ENCODE assay signal across 11 cellular contexts in genomic region chr1:205449254-205449749, GRCh38. TPM values are rescaled to one million over a fixed set of nuclear protein-coding genes. Genes with fewer than 3 reads are reported as not detected.
DNase-seq lines count a peak whose midpoint lies in the region; ATAC-seq and TF ChIP-seq lines count a peak whose summit lies in the region.
"Had no signal": no experiment of that assay in that cellular context is flagged by ENCODE, and none has a peak within 500 bp of the region (broad histone marks: within the 10 kb centered on the region; RNA-seq: fewer than 3 reads in every experiment).

No MANE protein-coding gene starts in this region.

- H2AK9ac ChIP-seq in IMR-90 (replicated peaks; ENCODE audit: low read depth, low read length, poor library complexity) = peak overlapping the region; percentile 63

- dilution Hi-C loops in IMR-90 (cut with HindIII; ENCODE audit: low sequenced_read_pairs, unreplicated experiment) = no loop called here

- peak overlapping the region in 2 of 8 donors; percentile 70 to 87 for H3K27ac Mint-ChIP-seq in CD8-positive, alpha-beta memory T cell
- H3K27ac Mint-ChIP-seq: activated T-helper 2 cell treated with anti-CD3 and anti-CD28 coated beads, Interferon-gamma antibody, Interleukin-2, Interleukin-4, amounts not matched to agents 10 μg/mL and 5 μg/mL and 100 μg/mL, durations not matched to agents 14 hours and 24 hours and 36 hours; T-helper 17 cell had no signal

- H3K4me3 Mint-ChIP-seq in CD8-positive, alpha-beta memory T cell = peak overlapping the region in 1 of 7 donors; percentile 48
- H3K4me3 Mint-ChIP-seq: T-helper 17 cell had no signal

- in situ Hi-C loops in IMR-90 (cut with MboI; ENCODE audit: low sequenced_read_pairs) = no loop called here

- intact Hi-C loops in IMR-90 (cut with micrococcal nuclease) (no loop called here), vagina (cut with DNase I) (no loop called here)

- 100% methylated on average over 2 of the region's 4 CpGs; no CpG with 5 or more reads in 1 of the 2 experiments for WGBS in IMR-90 (ENCODE audit: extremely low coverage in 2 of 2, insufficient read length in 1 of 2), 2 experiments
- WGBS in ectodermal cell, 2 experiments = 32 to 33% methylated on average over 4 of the region's 4 CpGs
- WGBS in mesendoderm (ENCODE audit: extremely low coverage, insufficient coverage, low lambda C conversion rate) = no CpG with 5 or more reads among the region's 4 CpGs

- H3K9me1 ChIP-seq in IMR-90 (ENCODE audit: insufficient read depth, low read length) = no peaks in the 10 kb centered on the region; the same call in 1 of the 2 replicates

- H2BK20ac ChIP-seq in IMR-90 (ENCODE audit: low read depth, low read length) = no peak overlapping the region

- H4K8ac ChIP-seq in IMR-90 (ENCODE audit: low read depth in 2 of 2, low read length in 2 of 2) (no peak overlapping the region), mesendoderm (ENCODE audit: low read depth, low read length) (peak overlapping the region; percentile 29)

- H3K79me1 ChIP-seq in IMR-90 (ENCODE audit: low read depth in 1 of 2, low read length in 2 of 2) (no peaks in the 10 kb centered on the region), mesendoderm (ENCODE audit: low read length) (peaks cover 16% of the 10 kb centered on the region)

- POLR2A ChIA-PET in CD8-positive, alpha-beta memory T cell (lab: Charles Lee) = interaction anchor here (0.9 kb wide), 1 partner anchor 18 kb away, joined by 4 read pairs; no protein-coding TSS in a partner anchor
- POLR2A ChIA-PET in IMR-90 (lab: Charles Lee; ENCODE audit: unreplicated experiment) = no interaction called here

- DNase-seq in CD8-positive, alpha-beta memory T cell = no peak
- no peak for DNase-seq in IMR-90
- peak; percentile 48 for DNase-seq in mesendoderm
- no peak for DNase-seq in activated effector memory CD4-positive, alpha-beta T cell treated with Interleukin-2 at 50 U/mL for 16 hours
- no peak for DNase-seq in vagina (ENCODE audit: extremely low spot score in 2 of 2)
- DNase-seq in COR-L47 (lab: John Stamatoyannopoulos, UW) = no peak
- DNase-seq: left ventricle myocardium inferior, T-helper 17 cell had no signal

- H3K4me1 Mint-ChIP-seq in CD8-positive, alpha-beta memory T cell = peaks cover 5 to 7% (median 6%) of the 10 kb centered on the region in 3 donors

- no peaks in the 10 kb centered on the region for H3K36me3 Mint-ChIP-seq in CD8-positive, alpha-beta memory T cell

- TF ChIP-seq RAD21 in IMR-90 (IDR thresholded peaks at IDR 0.05; ENCODE audit: low read length) = no peak

- peak overlapping the region; percentile 84 for H2AFZ ChIP-seq in IMR-90 (replicated peaks; ENCODE audit: low read length, poor library complexity)

- H3K27me3 ChIP-seq in CD8-positive, alpha-beta memory T cell (ENCODE audit: insufficient read depth, low read length, poor library complexity, severe bottlenecking) = peaks cover 19% of the 10 kb centered on the region
- H3K27me3 ChIP-seq in IMR-90 (ENCODE audit: control insufficient read depth, insufficient read depth, low read length) (peaks cover 57% of the 10 kb centered on the region), ectodermal cell (ENCODE audit: control insufficient read depth, insufficient read depth, low read length, poor library complexity, severe bottlenecking) (no peaks in the 10 kb centered on the region), mesendoderm (ENCODE audit: insufficient read depth, low read length, poor library complexity) (no peaks in the 10 kb centered on the region), vagina (no peaks in the 10 kb centered on the region)

- H2BK15ac ChIP-seq in IMR-90 (ENCODE audit: low read depth, low read length) = no peak overlapping the region
- no peak overlapping the region for H2BK15ac ChIP-seq in mesendoderm (replicated peaks; ENCODE audit: low read depth)

- H2BK120ac ChIP-seq in IMR-90 (ENCODE audit: low read depth, low read length) = no peak overlapping the region
- H2BK120ac ChIP-seq in mesendoderm (ENCODE audit: low read depth, low read length) = peak overlapping the region; percentile 64

- TF ChIP-seq CTCF in IMR-90 (conservative IDR thresholded peaks at IDR 0.05; ENCODE audit: low read depth, low read length) (no peak), vagina (IDR thresholded peaks at IDR 0.05) (no peak)

- H3K79me2 ChIP-seq in mesendoderm (ENCODE audit: control insufficient read depth, insufficient read depth, low read length) = peaks cover 9% of the 10 kb centered on the region

- no peak overlapping the region for H3K23ac ChIP-seq in IMR-90 (ENCODE audit: low read depth, low read length)
- H3K23ac ChIP-seq in mesendoderm (ENCODE audit: low read length) = peak overlapping the region; percentile 81

- no peaks in the 10 kb centered on the region for H3K9me3 ChIP-seq in CD8-positive, alpha-beta memory T cell (ENCODE audit: low read length)
- H3K9me3 ChIP-seq in IMR-90 (ENCODE audit: control insufficient read depth, insufficient read depth, low read length) (no peaks in the 10 kb centered on the region), ectodermal cell (ENCODE audit: control insufficient read depth, low read length) (no peaks in the 10 kb centered on the region), vagina (no peaks in the 10 kb centered on the region)
- H3K9me3 ChIP-seq: left ventricle myocardium inferior had no signal

- H3K4me1 ChIP-seq in CD8-positive, alpha-beta memory T cell (ENCODE audit: insufficient read depth, low read length) = no peaks in the 10 kb centered on the region
- no peaks in the 10 kb centered on the region; the same call in 1 of the 2 replicates for H3K4me1 ChIP-seq in IMR-90 (ENCODE audit: control insufficient read depth, insufficient read depth, low read length)
- peaks cover 95% of the 10 kb centered on the region for H3K4me1 ChIP-seq in ectodermal cell (ENCODE audit: control insufficient read depth, insufficient read depth, low read length)
- H3K4me1 ChIP-seq in mesendoderm (ENCODE audit: control insufficient read depth, low read depth, low read length) = peaks cover 47% of the 10 kb centered on the region
- peaks cover 13% of the 10 kb centered on the region for H3K4me1 ChIP-seq in vagina

- CTCF ChIA-PET in CD8-positive, alpha-beta memory T cell (lab: Charles Lee) = interaction anchor here (1.0 kb wide), 1 partner anchor 36 kb away, joined by 3 read pairs; no protein-coding TSS in a partner anchor
- CTCF ChIA-PET in IMR-90 (lab: Yijun Ruan, JAX) = no interaction called here

- TF ChIP-seq POLR2A in IMR-90 (IDR thresholded peaks at IDR 0.05; ENCODE audit: low read depth, low read length) (no peak), vagina (IDR thresholded peaks at IDR 0.05) (no peak)

- H3K56ac ChIP-seq in IMR-90 (ENCODE audit: extremely low read depth, insufficient read depth, low read length) = no peak overlapping the region
- peak overlapping the region; percentile 97 for H3K56ac ChIP-seq in mesendoderm (ENCODE audit: low read length)

- peak overlapping the region; percentile 51 for H3K27ac ChIP-seq in CD8-positive, alpha-beta memory T cell (ENCODE audit: low read depth, low read length)
- H3K27ac ChIP-seq in IMR-90 (ENCODE audit: insufficient read depth, low read length) = no peak overlapping the region
- no peak overlapping the region for H3K27ac ChIP-seq in ectodermal cell (ENCODE audit: insufficient read depth, low read depth, low read length, poor library complexity, severe bottlenecking)
- H3K27ac ChIP-seq in mesendoderm (ENCODE audit: low read depth, low read length) = peak overlapping the region; percentile 95
- H3K27ac ChIP-seq in vagina = no peak overlapping the region
- H3K27ac ChIP-seq: left ventricle myocardium inferior had no signal

- no peak for ATAC-seq in IMR-90 (ENCODE audit: low read depth)
- ATAC-seq in HG02642 (IDR thresholded peaks at IDR 0.05; ENCODE audit: poor library complexity, unreplicated experiment) = no peak
- ATAC-seq: T-helper 17 cell had no signal

- H2BK5ac ChIP-seq in IMR-90 (ENCODE audit: low read depth, low read length, poor library complexity, severe bottlenecking) (no peak overlapping the region), mesendoderm (ENCODE audit: low read length) (peak overlapping the region; percentile 90)

- H3K4me2 ChIP-seq in IMR-90 (ENCODE audit: low read depth, low read length) (no peak overlapping the region), mesendoderm (ENCODE audit: low read length) (peak overlapping the region; percentile 66)

- H3K36me3 ChIP-seq in CD8-positive, alpha-beta memory T cell (ENCODE audit: insufficient read depth, low read length) = no peaks in the 10 kb centered on the region
- H3K36me3 ChIP-seq in IMR-90 (ENCODE audit: control insufficient read depth, insufficient read depth, low read length) (no peaks in the 10 kb centered on the region), ectodermal cell (ENCODE audit: control insufficient read depth, insufficient read depth, low read length) (no peaks in the 10 kb centered on the region), mesendoderm (ENCODE audit: control insufficient read depth, insufficient read depth, low read length) (peaks cover 3% of the 10 kb centered on the region), vagina (no peaks in the 10 kb centered on the region)
- H3K36me3 ChIP-seq: left ventricle myocardium inferior had no signal

- H4K5ac ChIP-seq in IMR-90 (ENCODE audit: low read depth, low read length) (no peak overlapping the region), mesendoderm (ENCODE audit: low read length) (no peak overlapping the region)

- H4K91ac ChIP-seq in IMR-90 (ENCODE audit: insufficient read depth, low read depth, low read length) = no peak overlapping the region

- BruUV-seq in IMR-90 (replicated peaks; lab: Mats Ljungman, UMichigan) = no TSS peak

- no peaks in the 10 kb centered on the region for H3K9me3 Mint-ChIP-seq in CD8-positive, alpha-beta memory T cell
- H3K9me3 Mint-ChIP-seq: activated T-helper 2 cell treated with anti-CD3 and anti-CD28 coated beads, Interferon-gamma antibody, Interleukin-2, Interleukin-4, amounts not matched to agents 10 μg/mL and 5 μg/mL and 100 μg/mL, durations not matched to agents 14 hours and 24 hours and 36 hours had no signal

- no peak overlapping the region for H3K14ac ChIP-seq in IMR-90 (replicated peaks; ENCODE audit: low read depth, low read length)

- H3K27me3 Mint-ChIP-seq in CD8-positive, alpha-beta memory T cell = peaks cover 19 to 34% of the 10 kb centered on the region in 2 donors

- no peak overlapping the region for H3K4ac ChIP-seq in IMR-90 (ENCODE audit: low read depth, low read length)
- H3K4ac ChIP-seq in mesendoderm (ENCODE audit: low read depth, low read length) = peak overlapping the region; percentile 84

- H3K18ac ChIP-seq in IMR-90 (ENCODE audit: low read depth, low read length) (no peak overlapping the region), mesendoderm (ENCODE audit: low read length) (peak overlapping the region; percentile 86)

- H4K20me1 ChIP-seq in IMR-90 (ENCODE audit: insufficient read depth, low read length) = no peaks in the 10 kb centered on the region

- H3K4me3 ChIP-seq in CD8-positive, alpha-beta memory T cell (ENCODE audit: low read length) = no peak overlapping the region
- H3K4me3 ChIP-seq in IMR-90 (ENCODE audit: insufficient read depth, low read depth, low read length) (no peak overlapping the region), ectodermal cell (ENCODE audit: insufficient read depth, low read depth, low read length) (peak overlapping the region; percentile 13), mesendoderm (ENCODE audit: low read length) (peak overlapping the region; percentile 15), vagina (peak overlapping the region in 1 of 2 donors; percentile 22)
- H3K4me3 ChIP-seq: left ventricle myocardium inferior had no signal

- no peak overlapping the region; the same call in 1 of the 2 replicates for H2AK5ac ChIP-seq in IMR-90 (ENCODE audit: low read depth, low read length)
- H2AK5ac ChIP-seq in mesendoderm (ENCODE audit: low read length) = peak overlapping the region; percentile 99

- H3K9ac ChIP-seq in IMR-90 (ENCODE audit: low read depth, low read length) = no peak overlapping the region
- H3K9ac ChIP-seq in mesendoderm (ENCODE audit: low read length) = peak overlapping the region; percentile 89

RNA-seq across cellular contexts. Expression of gene BLACAT1, which starts 6.5 kb away (rescaled TPM):
- total RNA-seq in CD8-positive, alpha-beta memory T cell = under 1 TPM in 1 of 2 experiments, not detected in 1; 0.09 TPM
- not detected for polyA plus RNA-seq in CD8-positive, alpha-beta memory T cell
- under 0.01 TPM in 1 of 2 replicates, not detected in the other for total RNA-seq in IMR-90 (2012; rRNA removed)
- polyA plus RNA-seq in IMR-90 (2012; rRNA removed) = 0.03 and 0.05 TPM in 2 replicates
- polyA plus RNA-seq in IMR-90 (2012; cell fraction: cytosol; rRNA removed) = 0.01 and 0.03 TPM in 2 replicates
- 0.14 and 0.34 TPM in 2 replicates for polyA plus RNA-seq in IMR-90 (2012; cell fraction: nucleus; rRNA removed; ENCODE audit: low replicate concordance)
- 16.6 TPM for polyA plus RNA-seq in ectodermal cell (2013, experiment 1 of 4)
- 19.7 TPM for polyA plus RNA-seq in ectodermal cell (2013, experiment 2 of 4)
- polyA plus RNA-seq in ectodermal cell (2013, experiment 3 of 4) = 8.4 TPM
- polyA plus RNA-seq in ectodermal cell (2013, experiment 4 of 4) = 9.3 TPM
- 2.8 TPM for polyA plus RNA-seq in mesendoderm (2013, experiment 1 of 2)
- polyA plus RNA-seq in mesendoderm (2013, experiment 2 of 2) = 2.7 TPM
- 0.98 TPM for total RNA-seq in vagina
- total RNA-seq: activated T-helper 2 cell treated with anti-CD3 and anti-CD28 coated beads, Interferon-gamma antibody, Interleukin-2, Interleukin-4, amounts not matched to agents 10 μg/mL and 5 μg/mL and 100 μg/mL, durations not matched to agents 14 hours and 24 hours and 36 hours; left ventricle myocardium inferior had no signal

RNA-seq across cellular contexts. Expression of gene LEMD1, which starts 27.4 kb away (rescaled TPM):
- total RNA-seq in CD8-positive, alpha-beta memory T cell = under 1 TPM in 1 of 2 experiments, not detected in 1; 0.55 TPM
- polyA plus RNA-seq in CD8-positive, alpha-beta memory T cell = not detected
- total RNA-seq in IMR-90 (2012; rRNA removed) (not detected in 2 replicates), vagina (not detected)
- not detected in 2 replicates for polyA plus RNA-seq in IMR-90 (2012; rRNA removed)
- polyA plus RNA-seq in IMR-90 (2012; cell fraction: cytosol; rRNA removed) = not detected in 2 replicates
- not detected in 2 replicates for polyA plus RNA-seq in IMR-90 (2012; cell fraction: nucleus; rRNA removed; ENCODE audit: low replicate concordance)
- polyA plus RNA-seq in ectodermal cell (2013, experiment 1 of 4) = 30.6 TPM
- 29.1 TPM for polyA plus RNA-seq in ectodermal cell (2013, experiment 2 of 4)
- polyA plus RNA-seq in ectodermal cell (2013, experiment 3 of 4) = 15.1 TPM
- polyA plus RNA-seq in ectodermal cell (2013, experiment 4 of 4) = 21.4 TPM
- 4.3 TPM for polyA plus RNA-seq in mesendoderm (2013, experiment 1 of 2)
- 4.4 TPM for polyA plus RNA-seq in mesendoderm (2013, experiment 2 of 2)
- total RNA-seq: activated T-helper 2 cell treated with anti-CD3 and anti-CD28 coated beads, Interferon-gamma antibody, Interleukin-2, Interleukin-4, amounts not matched to agents 10 μg/mL and 5 μg/mL and 100 μg/mL, durations not matched to agents 14 hours and 24 hours and 36 hours; left ventricle myocardium inferior; T-helper 17 cell had no signal

RNA-seq across cellular contexts. Expression of gene CDK18, which starts 55.2 kb away (rescaled TPM):
- 1 to 10 TPM; 1.4 to 1.6 TPM for total RNA-seq in CD8-positive, alpha-beta memory T cell
- polyA plus RNA-seq in CD8-positive, alpha-beta memory T cell = 0.43 TPM
- total RNA-seq in IMR-90 (2012; rRNA removed) (0.18 and 0.28 TPM in 2 replicates), vagina (27.0 TPM)
- 0.34 and 0.48 TPM in 2 replicates for polyA plus RNA-seq in IMR-90 (2012; rRNA removed)
- 0.17 and 0.56 TPM in 2 replicates for polyA plus RNA-seq in IMR-90 (2012; cell fraction: cytosol; rRNA removed)
- polyA plus RNA-seq in IMR-90 (2012; cell fraction: nucleus; rRNA removed; ENCODE audit: low replicate concordance) = 1.7 and 2.8 TPM in 2 replicates
- 37.4 TPM for polyA plus RNA-seq in ectodermal cell (2013, experiment 1 of 4)
- polyA plus RNA-seq in ectodermal cell (2013, experiment 2 of 4) = 34.2 TPM
- polyA plus RNA-seq in ectodermal cell (2013, experiment 3 of 4) = 26.0 TPM
- polyA plus RNA-seq in ectodermal cell (2013, experiment 4 of 4) = 31.5 TPM
- 9.1 TPM for polyA plus RNA-seq in mesendoderm (2013, experiment 1 of 2)
- 8.9 TPM for polyA plus RNA-seq in mesendoderm (2013, experiment 2 of 2)

Comparison
In these comparisons a context has a peak if more than half of its experiments do, and no peak if none do; other contexts are left out.
1. H3K27ac ChIP-seq: peak in CD8-positive, alpha-beta memory T cell (single experiment) and mesendoderm (single experiment); none in IMR-90 (single experiment), ectodermal cell (single experiment) and vagina (single experiment).
2. H3K4me3 ChIP-seq: peak in ectodermal cell (single experiment) and mesendoderm (single experiment); none in CD8-positive, alpha-beta memory T cell (single experiment) and IMR-90 (single experiment).
3. RNA of gene CDK18, which starts 55.2 kb away (total RNA-seq): 27.0 TPM in vagina (single experiment); 1.4 to 1.6 TPM in CD8-positive, alpha-beta memory T cell and 0.18 to 0.28 TPM in IMR-90; every median in the first group is over 10 times any median in the second.